Comparison of ENCODE assay signal across 25 cellular contexts in the genomic region with DNA sequence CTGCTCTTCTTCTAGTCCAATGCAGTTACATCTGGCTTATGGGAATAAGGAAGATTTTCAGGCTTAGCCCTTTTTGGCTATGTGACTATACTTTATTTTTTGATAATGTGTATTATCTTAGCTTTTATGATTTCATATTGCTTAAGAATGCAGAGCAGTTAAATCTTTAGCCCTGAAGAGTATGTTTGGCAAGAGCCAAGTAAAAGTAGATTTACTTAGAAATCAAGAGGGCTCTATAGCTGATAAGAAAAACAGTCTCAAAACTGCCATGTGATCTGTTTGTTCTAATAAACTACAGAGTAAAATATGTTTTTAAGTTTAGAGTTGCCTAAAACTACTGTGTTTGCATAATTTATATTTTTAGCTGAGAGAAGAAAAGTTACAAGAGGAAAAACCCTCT.
"Had no signal": no experiment of that assay in that cellular context is flagged by ENCODE, and none has a peak within 500 bp of the region (broad histone marks: within the 10 kb centered on the region; RNA-seq: fewer than 3 reads in every experiment).

No MANE protein-coding gene starts in this region.

- H3K4me3 ChIP-seq: gastroesophageal sphincter, heart left ventricle, prostate gland, right atrium auricular region, smooth muscle cell, testis, tibial artery had no signal

- H3K36me3 ChIP-seq: prostate gland, right atrium auricular region, tibial artery had no signal

- H3K27me3 ChIP-seq: foreskin keratinocyte, gastroesophageal sphincter, heart left ventricle, right atrium auricular region, testis, tibial artery had no signal

- H3K4me1 ChIP-seq: foreskin keratinocyte, prostate gland, testis had no signal

- H3K9me3 ChIP-seq: gastroesophageal sphincter, heart left ventricle, prostate gland, right atrium auricular region, testis, tibial artery had no signal

- H3K27ac ChIP-seq: foreskin keratinocyte, gastroesophageal sphincter, heart left ventricle, prostate gland, right atrium auricular region, testis, tibial artery had no signal

- ATAC-seq: foreskin keratinocyte; gastroesophageal sphincter; heart left ventricle; left colon; left ventricle myocardium superior; naive thymus-derived CD4-positive, alpha-beta T cell; sciatic nerve; stimulated activated naive CD8-positive, alpha-beta T cell treated with anti-CD3 and anti-CD28 coated beads, Interleukin-15, Interleukin-2, amounts not matched to agents 100 U/mL and 50 U/mL, for 24 hours had no signal

- DNase-seq: cerebellar nuclear complex; cortex of kidney; foreskin keratinocyte; heart left ventricle; hippocampal formation; left colon; left ventricle myocardium superior; mesenchymal stem cell; midbrain; naive thymus-derived CD4-positive, alpha-beta T cell; nephron progenitor cell; nucleus accumbens; stimulated activated CD4-positive, alpha-beta T cell treated with anti-CD3 and anti-CD28 coated beads, Interleukin-12 subunit alpha, Interleukin-12 subunit beta, amount 100 ng/mL, for 4 hours; stimulated activated CD4-positive, alpha-beta T cell treated with anti-CD3 and anti-CD28 coated beads, Interleukin-1b, Interleukin-23, amount 100 ng/mL, for 48 hours; stimulated activated CD4-positive, alpha-beta T cell treated with anti-CD3 and anti-CD28 coated beads, Interleukin-4, amount 100 ng/mL, for 1 hour; stimulated activated CD8-positive, alpha-beta memory T cell treated with anti-CD3 and anti-CD28 coated beads, Interleukin-4, amount 100 ng/mL, for 48 hours; stimulated activated naive CD8-positive, alpha-beta T cell treated with anti-CD3 and anti-CD28 coated beads, Interleukin-15, Interleukin-2, amounts not matched to agents 100 U/mL and 50 U/mL, for 24 hours; substantia nigra; testis; tibial artery had no signal
